In the genomic region with DNA sequence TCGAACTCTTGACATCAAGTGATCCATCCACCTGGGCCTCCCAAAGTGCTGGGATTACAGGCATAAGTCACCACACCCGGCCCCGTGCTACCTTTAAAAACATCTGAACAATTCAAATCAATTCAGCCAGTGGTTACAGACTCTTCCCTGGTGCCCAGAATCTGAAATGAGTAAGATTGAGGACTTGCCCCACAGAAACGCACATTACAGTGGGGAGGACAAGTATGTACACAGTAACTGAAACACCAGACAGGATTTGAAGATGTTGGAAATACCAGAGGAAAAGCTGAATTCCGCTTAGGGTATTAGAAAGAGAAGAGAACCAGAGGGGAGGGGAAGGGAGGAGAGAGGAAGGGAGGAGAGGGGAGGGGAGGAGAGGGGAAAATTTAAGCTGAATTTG, we compare ENCODE assay signal across 19 cellular contexts. TPM values are rescaled to one million over a fixed set of nuclear protein-coding genes. Genes with fewer than 3 reads are reported as not detected.
"Had no signal": no experiment of that assay in that cellular context is flagged by ENCODE, and none has a peak within 500 bp of the region (broad histone marks: within the 10 kb centered on the region; RNA-seq: fewer than 3 reads in every experiment).

No MANE protein-coding gene starts in this region.

- H3K9ac ChIP-seq: SK-N-SH had no signal

- DNase-seq: Kasumi-1, KG1, MM.1S, NCI-H1092 treated with DMSO at 0.1 percent for 48 hours, NCI-H1436, NCI-H187, NCI-H2029, NCI-H2081 treated with DMSO at 0.1 percent for 48 hours, NCI-H2171, NCI-H226, NCI-H446, NCI-H510A, NCI-H524 treated with DMSO at 0.1 percent for 48 hours, NCI-H774, RPMI8226, SHP77, SK-N-SH had no signal

- FAIRE-seq: RCC 7860 had no signal

- H3K4me2 ChIP-seq: SK-N-SH had no signal

- H3K9me3 ChIP-seq: SK-N-SH had no signal

RNA-seq across cellular contexts. Expression of a gene that starts 17.8 kb away (rescaled TPM):
- total RNA-seq: HT-29 had no signal
